ENCODE assay signal across 10 cellular contexts in genomic region chr19:16381756-16382401, GRCh38. TPM values are rescaled to one million over a fixed set of nuclear protein-coding genes. Genes with fewer than 3 reads are reported as not detected.
A peak's percentile ranks its signal among the peaks of the same experiment; 100 is the strongest.
DNase-seq lines count a peak whose midpoint lies in the region; ATAC-seq and TF ChIP-seq lines count a peak whose summit lies in the region.
"Had no signal": no experiment of that assay in that cellular context is flagged by ENCODE, and none has a peak within 500 bp of the region (broad histone marks: within the 10 kb centered on the region; RNA-seq: fewer than 3 reads in every experiment).

No MANE protein-coding gene starts in this region.

- peak overlapping the region; percentile 74 to 92 (median 83) for H3K27ac ChIP-seq in tibial nerve
- no peak overlapping the region for H3K27ac ChIP-seq in RWPE1
- H3K27ac ChIP-seq in SJCRH30 = no peak overlapping the region
- H3K27ac ChIP-seq: A549 had no signal

- peaks cover 45% of the 10 kb centered on the region for H3K4me1 Mint-ChIP-seq in activated CD4-positive, alpha-beta T cell treated with anti-CD3 and anti-CD28 coated beads, Interleukin-2, amount 10 ng/mL, durations not matched to agents 24 days and 14 days

- 61 to 71% methylated on average over 26 to 29 of the region's 29 CpGs for WGBS in tibial nerve, 2 donors

- DNase-seq in activated CD4-positive, alpha-beta T cell treated with anti-CD3 and anti-CD28 coated beads, Interleukin-2, amount 10 ng/mL, durations not matched to agents 24 days and 14 days = no peak
- DNase-seq in activated CD4-positive, alpha-beta T cell treated with anti-CD3 and anti-CD28 coated beads for 4 hours = no peak
- DNase-seq in fibroblast of pulmonary artery (ENCODE audit: low read depth) = peak; percentile 89
- peak; percentile 64 for DNase-seq in myocyte (ENCODE audit: low read depth)
- peak; percentile 82 to 89 for DNase-seq in tibial nerve (ENCODE audit: low spot score in 2 of 2)
- DNase-seq in RWPE1 (ENCODE audit: low spot score) = no peak
- DNase-seq in SJCRH30 = no peak
- DNase-seq: Kasumi-1 had no signal

- intact Hi-C loops in activated CD4-positive, alpha-beta T cell treated with anti-CD3 and anti-CD28 coated beads, Interleukin-2, amount 10 ng/mL, durations not matched to agents 24 days and 14 days (cut with micrococcal nuclease) = no loop called here

- TF ChIP-seq POLR2A in tibial nerve (IDR thresholded peaks at IDR 0.05) = peak in 1 of 2 donors; percentile 24

- peaks cover 40% of the 10 kb centered on the region for H3K36me3 Mint-ChIP-seq in activated CD4-positive, alpha-beta T cell treated with anti-CD3 and anti-CD28 coated beads, Interleukin-2, amount 10 ng/mL, durations not matched to agents 24 days and 14 days (ENCODE audit: low read depth)

- peak overlapping the region; percentile 53 for H3K4me3 Mint-ChIP-seq in activated CD4-positive, alpha-beta T cell treated with anti-CD3 and anti-CD28 coated beads, Interleukin-2, amount 10 ng/mL, durations not matched to agents 24 days and 14 days

- CTCF ChIA-PET in RWPE1 (lab: Yijun Ruan, JAX) = interaction anchor here (0.6 to 1.6 kb wide), 7 partner anchors 18 to 193 kb away, joined by 3 to 16 read pairs (median 5); no protein-coding TSS in a partner anchor

- POLR2A ChIA-PET in RWPE1 (lab: Yijun Ruan, JAX; ENCODE audit: low non-redundant PET) = no interaction called here

- TF ChIP-seq CTCF in fibroblast of pulmonary artery (IDR thresholded peaks at IDR 0.05; ENCODE audit: low read length, missing control alignments) (no peak), tibial nerve (IDR thresholded peaks at IDR 0.05) (peak in 2 of 5 experiments; percentile 5 to 7), RWPE1 (conservative IDR thresholded peaks at IDR 0.05; ENCODE audit: low read depth) (no peak)

- H3K9me3 Mint-ChIP-seq in activated CD4-positive, alpha-beta T cell treated with anti-CD3 and anti-CD28 coated beads, Interleukin-2, amount 10 ng/mL, durations not matched to agents 24 days and 14 days = no peaks in the 10 kb centered on the region

- peaks cover 1% of the 10 kb centered on the region for H3K27me3 Mint-ChIP-seq in activated CD4-positive, alpha-beta T cell treated with anti-CD3 and anti-CD28 coated beads, Interleukin-2, amount 10 ng/mL, durations not matched to agents 24 days and 14 days

- H3K4me1 ChIP-seq in tibial nerve (peaks cover 0 to 44% (median 19%) of the 10 kb centered on the region in 4 donors), SJCRH30 (peaks cover 3% of the 10 kb centered on the region; the same call in 1 of the 2 replicates)

- no peak overlapping the region for H3K4me3 ChIP-seq in fibroblast of pulmonary artery (replicated peaks; ENCODE audit: low read depth, low read length)
- no peak overlapping the region for H3K4me3 ChIP-seq in tibial nerve
- H3K4me3 ChIP-seq in SJCRH30 = no peak overlapping the region
- H3K4me3 ChIP-seq: A549 had no signal

- peaks cover 0 to 54% (median 14%) of the 10 kb centered on the region in 3 donors for H3K36me3 ChIP-seq in tibial nerve
- H3K36me3 ChIP-seq in SJCRH30 = peaks cover 19% of the 10 kb centered on the region

- ATAC-seq in GM19452 (IDR thresholded peaks at IDR 0.05; ENCODE audit: unreplicated experiment) = no peak
- ATAC-seq: A549 had no signal

- H3K27me3 ChIP-seq in tibial nerve (no peaks in the 10 kb centered on the region), SJCRH30 (no peaks in the 10 kb centered on the region)

- H3K9me3 ChIP-seq in tibial nerve (no peaks in the 10 kb centered on the region), SJCRH30 (replicated peaks) (no peaks in the 10 kb centered on the region)
- H3K9me3 ChIP-seq: A549 had no signal

- no peak overlapping the region for H3K27ac Mint-ChIP-seq in activated CD4-positive, alpha-beta T cell treated with anti-CD3 and anti-CD28 coated beads, Interleukin-2, amount 10 ng/mL, durations not matched to agents 24 days and 14 days

- TF ChIP-seq EP300 in tibial nerve (IDR thresholded peaks at IDR 0.05) = peak; percentile 88 to 94

RNA-seq across cellular contexts. Expression of gene KLF2, which starts 57.3 kb away (rescaled TPM):
- total RNA-seq in activated CD4-positive, alpha-beta T cell treated with anti-CD3 and anti-CD28 coated beads, Interleukin-2, amount 10 ng/mL, durations not matched to agents 24 days and 14 days = 2.2 and 3.7 TPM in 2 replicates
- total RNA-seq in myocyte (9.2 and 13.7 TPM in 2 replicates), tibial nerve (100 to 1,000 TPM; 115 to 236 (median 167) TPM)
- 27.8 TPM for polyA plus RNA-seq in myocyte (2012)
- total RNA-seq in SJCRH30 (2014; rRNA removed; shearing (Covaris generic)) = 2.3 and 4.1 TPM in 2 replicates

Comparison
In these comparisons a context has a peak if more than half of its experiments do, and no peak if none do; other contexts are left out.
1. DNase-seq: peak in fibroblast of pulmonary artery (single experiment), myocyte (single experiment) and tibial nerve (2 of 2); none in activated CD4-positive, alpha-beta T cell treated with anti-CD3 and anti-CD28 coated beads, Interleukin-2, amount 10 ng/mL, durations not matched to agents 24 days and 14 days (single experiment), activated CD4-positive, alpha-beta T cell treated with anti-CD3 and anti-CD28 coated beads for 4 hours (0 of 2), RWPE1 (single experiment) and SJCRH30 (0 of 2).
2. H3K27ac ChIP-seq: peak in tibial nerve (4 of 4); none in RWPE1 (single experiment) and SJCRH30 (single experiment).